Comparison of ENCODE assay signal across 9 cellular contexts in genomic region chr7:155517969-155518368, GRCh38. TPM values are rescaled to one million over a fixed set of nuclear protein-coding genes. Genes with fewer than 3 reads are reported as not detected.
"Had no signal": no experiment of that assay in that cellular context is flagged by ENCODE, and none has a peak within 500 bp of the region (broad histone marks: within the 10 kb centered on the region; RNA-seq: fewer than 3 reads in every experiment).

No MANE protein-coding gene starts in this region.

- H2AFZ ChIP-seq: GM23338 had no signal

- H3K4me3 ChIP-seq: GM23338 had no signal

- H3K27ac Mint-ChIP-seq: GM23338, H9, IgD-negative memory B cell had no signal

- ATAC-seq: GM23338, HepG2 had no signal

- H3K4me3 Mint-ChIP-seq: GM23338, H9, IgD-negative memory B cell had no signal

- H3K36me3 Mint-ChIP-seq: IgD-negative memory B cell had no signal

- H3K9me3 Mint-ChIP-seq: GM23338, H9, IgD-negative memory B cell had no signal

- FAIRE-seq: H1, H54, HepG2 had no signal

- H3K4me2 ChIP-seq: GM23338 had no signal

- H3K27ac ChIP-seq: HL-60 had no signal

- H3K4me1 Mint-ChIP-seq: GM23338, H9, IgD-negative memory B cell had no signal

- DNase-seq: H9, HCEC 1CT had no signal

RNA-seq across cellular contexts. Expression of gene CNPY1, which starts 28.4 kb away (rescaled TPM):
- total RNA-seq: GM23338, H1, H9, HepG2, HT1080 had no signal
- polyA plus RNA-seq: GM23338, H1, HepG2, IgD-negative memory B cell had no signal
